Comparison of ENCODE assay signal across 14 cellular contexts in the genomic region with DNA sequence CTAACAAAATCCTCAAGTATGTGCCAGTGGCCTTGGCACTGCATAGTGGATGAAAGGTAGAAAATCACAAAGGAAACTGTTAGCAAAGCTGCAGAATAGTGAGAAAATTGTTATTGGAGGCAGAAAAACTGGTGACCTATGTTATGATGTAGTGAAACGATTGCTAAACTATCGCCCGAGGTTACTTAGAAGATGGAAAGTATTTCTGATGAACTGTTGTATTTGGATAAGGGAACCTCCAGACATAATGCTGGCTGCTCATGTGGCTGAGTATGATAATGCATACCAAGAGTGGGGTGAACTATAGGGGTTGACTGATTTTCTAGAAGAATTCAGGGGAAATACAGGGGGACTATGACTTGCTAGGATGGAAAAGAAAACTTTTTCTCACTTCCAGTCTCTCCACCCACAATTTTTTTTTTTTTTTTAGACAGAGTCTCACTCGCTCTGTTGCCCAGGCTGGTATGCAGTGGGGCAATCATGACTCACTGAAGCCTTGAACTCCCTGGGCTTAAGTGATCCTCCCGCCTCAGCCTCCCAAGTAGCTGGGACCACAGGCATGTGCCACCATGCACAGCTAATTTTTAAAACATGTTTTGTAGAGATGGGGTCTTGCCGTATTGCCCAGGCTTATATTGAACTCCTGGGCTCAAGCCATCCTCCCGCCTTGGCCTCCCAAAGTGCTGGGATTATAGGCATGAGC. TPM values are rescaled to one million over a fixed set of nuclear protein-coding genes. Genes with fewer than 3 reads are reported as not detected.
DNase-seq lines count a peak whose midpoint lies in the region; ATAC-seq and TF ChIP-seq lines count a peak whose summit lies in the region.
"Had no signal": no experiment of that assay in that cellular context is flagged by ENCODE, and none has a peak within 500 bp of the region (broad histone marks: within the 10 kb centered on the region; RNA-seq: fewer than 3 reads in every experiment).

No MANE protein-coding gene starts in this region.

- no peaks in the 10 kb centered on the region for H3K36me3 Mint-ChIP-seq in activated T-cell treated with anti-CD3 and anti-CD28 coated beads, Interleukin-2, amount 50 U/mL, for 72 hours (ENCODE audit: insufficient read depth in 2 of 2)

- no peak overlapping the region for H3K9ac ChIP-seq in mammary epithelial cell (ENCODE audit: insufficient read depth, low read length)
- no peak overlapping the region for H3K9ac ChIP-seq in trophoblast cell (ENCODE audit: low read length)

- 83% methylated on average over 5 of the region's 7 CpGs for WGBS in mammary epithelial cell (ENCODE audit: low coverage, missing lambda C conversion rate)
- WGBS in trophoblast cell (ENCODE audit: extremely low coverage, insufficient coverage, insufficient read length): no CpG with 5 or more reads among the region's 7 CpGs

- intact Hi-C loops in mammary epithelial cell (cut with micrococcal nuclease): loop anchor here (10.0 kb wide), 1 partner anchor 300 kb away; a partner anchor contains a TSS

- H3K27me3 ChIP-seq in MG63 (peaks cover 11% of the 10 kb centered on the region), mammary epithelial cell (ENCODE audit: insufficient read depth, low read length) (no peaks in the 10 kb centered on the region), trophoblast cell (ENCODE audit: insufficient read depth, low read length) (no peaks in the 10 kb centered on the region)
- H3K27me3 ChIP-seq: vagina had no signal

- no peak for DNase-seq in activated T-cell treated with anti-CD3 and anti-CD28 coated beads, Interleukin-2, amount 50 U/mL, for 72 hours
- no peak for DNase-seq in activated T-cell treated with anti-CD3 and anti-CD28 coated beads for 4 hours
- peak; percentile 34 for DNase-seq in MG63
- DNase-seq in mammary epithelial cell: peak; percentile 43
- DNase-seq in trophoblast cell: peak; percentile 85 to 95
- DNase-seq in HK-2 (ENCODE audit: unreplicated experiment): no peak
- no peak for DNase-seq in NCI-H82 (lab: John Stamatoyannopoulos, UW)
- DNase-seq: NCI-H1092, NCI-H446 treated with DMSO at 0.1 percent for 48 hours had no signal

- no peak overlapping the region for H4K8ac ChIP-seq in trophoblast cell (ENCODE audit: low read depth, low read length)

- H4K12ac ChIP-seq in trophoblast cell (ENCODE audit: low read depth, low read length): no peak overlapping the region

- no peak overlapping the region for H2AFZ ChIP-seq in mammary epithelial cell (ENCODE audit: low read depth, low read length)
- H2AFZ ChIP-seq in trophoblast cell (ENCODE audit: insufficient read depth, low read length, poor library complexity): no peak overlapping the region

- in situ Hi-C loops in mammary epithelial cell (cut with MboI; ENCODE audit: low sequenced_read_pairs in 2 of 2): no loop called here

- no peak overlapping the region for H3K27ac Mint-ChIP-seq in activated T-cell treated with anti-CD3 and anti-CD28 coated beads, Interleukin-2, amount 50 U/mL, for 72 hours

- H3K27ac ChIP-seq in mammary epithelial cell (ENCODE audit: insufficient read depth, low read depth, low read length) (peak overlapping the region; percentile 26), trophoblast cell (ENCODE audit: low read depth, low read length) (no peak overlapping the region)
- H3K27ac ChIP-seq: vagina had no signal

- H3K4me1 ChIP-seq in mammary epithelial cell (ENCODE audit: insufficient read depth, low read length) (peaks cover 28% of the 10 kb centered on the region), trophoblast cell (ENCODE audit: control insufficient read depth in 1 of 2, insufficient read depth in 2 of 2, low read length in 2 of 2) (no peaks in the 10 kb centered on the region)
- H3K4me1 ChIP-seq: vagina had no signal

- no peak overlapping the region for H3K4ac ChIP-seq in trophoblast cell (ENCODE audit: low read depth, low read length)

- H3K4me3 ChIP-seq in MG63: no peak overlapping the region
- H3K4me3 ChIP-seq in mammary epithelial cell (replicated peaks in 1 of 3; ENCODE audit: insufficient read depth in 1 of 3, low read depth in 2 of 3, low read length in 3 of 3): no peak overlapping the region
- H3K4me3 ChIP-seq in trophoblast cell (ENCODE audit: low read depth, low read length): no peak overlapping the region
- H3K4me3 ChIP-seq: vagina had no signal

- no peak overlapping the region for H3K18ac ChIP-seq in trophoblast cell (ENCODE audit: low read length)

- H3K79me1 ChIP-seq in trophoblast cell (ENCODE audit: low read length): peaks cover 5% of the 10 kb centered on the region

- H2AK5ac ChIP-seq in trophoblast cell (ENCODE audit: low read length): no peak overlapping the region

- H3K23ac ChIP-seq in trophoblast cell (ENCODE audit: low read length): no peak overlapping the region

- no peaks in the 10 kb centered on the region for H4K20me1 ChIP-seq in mammary epithelial cell (ENCODE audit: insufficient read depth, low read length)

- no peak overlapping the region for H3K4me2 ChIP-seq in mammary epithelial cell (ENCODE audit: insufficient read depth, low read depth, low read length)
- H3K4me2 ChIP-seq in trophoblast cell (ENCODE audit: low read length): no peak overlapping the region

- CTCF ChIA-PET in mammary epithelial cell (lab: Charles Lee; ENCODE audit: low non-redundant PET): no interaction called here

- H3K36me3 ChIP-seq in MG63 (no peaks in the 10 kb centered on the region), mammary epithelial cell (ENCODE audit: insufficient read depth, low read length) (no peaks in the 10 kb centered on the region), trophoblast cell (ENCODE audit: control insufficient read depth in 1 of 2, insufficient read depth in 2 of 2, low read length in 2 of 2) (no peaks in the 10 kb centered on the region)
- H3K36me3 ChIP-seq: vagina had no signal

- H2BK5ac ChIP-seq in trophoblast cell (ENCODE audit: low read depth, low read length, poor library complexity): no peak overlapping the region

- H3K4me1 Mint-ChIP-seq in activated T-cell treated with anti-CD3 and anti-CD28 coated beads, Interleukin-2, amount 50 U/mL, for 72 hours (ENCODE audit: low read depth): peaks cover 66% of the 10 kb centered on the region

- BruUV-seq in mammary epithelial cell (replicated peaks; lab: Mats Ljungman, UMichigan): no TSS peak

- H3K27me3 Mint-ChIP-seq in activated T-cell treated with anti-CD3 and anti-CD28 coated beads, Interleukin-2, amount 50 U/mL, for 72 hours (ENCODE audit: low read depth): no peaks in the 10 kb centered on the region

- TF ChIP-seq CTCF in mammary epithelial cell (conservative IDR thresholded peaks at IDR 0.05 in 1 of 2, IDR thresholded peaks at IDR 0.05 in 1 of 2; ENCODE audit: extremely low read depth in 1 of 2, insufficient read depth in 1 of 2, low read depth in 1 of 2, low read length in 2 of 2): no peak

- dilution Hi-C loops in mammary epithelial cell (cut with HindIII; ENCODE audit: low sequenced_read_pairs): loop anchor here (5.0 to 10.0 kb wide), 2 partner anchors 42 to 150 kb away; a partner anchor contains a TSS

- ATAC-seq in activated T-cell treated with anti-CD3 and anti-CD28 coated beads, Interleukin-2, amount 50 U/mL, for 72 hours (replicated peaks in 1 of 2): peak; percentile 12 to 20
- ATAC-seq in HG02852 (IDR thresholded peaks at IDR 0.05; ENCODE audit: unreplicated experiment): no peak

- no peak overlapping the region for H2BK12ac ChIP-seq in trophoblast cell (ENCODE audit: low read length)

- H3K4me3 Mint-ChIP-seq in activated T-cell treated with anti-CD3 and anti-CD28 coated beads, Interleukin-2, amount 50 U/mL, for 72 hours: peak overlapping the region; percentile 18 to 20

- no peak overlapping the region for H3K14ac ChIP-seq in trophoblast cell (ENCODE audit: low read length)

- no peak overlapping the region for H2BK120ac ChIP-seq in trophoblast cell (ENCODE audit: insufficient read depth, low read length, poor library complexity)

- H3K9me3 Mint-ChIP-seq in activated T-cell treated with anti-CD3 and anti-CD28 coated beads, Interleukin-2, amount 50 U/mL, for 72 hours: no peaks in the 10 kb centered on the region

- H3K79me2 ChIP-seq in mammary epithelial cell (ENCODE audit: insufficient read depth, low read length) (peaks cover 7% of the 10 kb centered on the region), trophoblast cell (ENCODE audit: control insufficient read depth, insufficient read depth, low read length, poor library complexity) (peaks cover 2% of the 10 kb centered on the region)

- H3K9me3 ChIP-seq in MG63 (no peaks in the 10 kb centered on the region), mammary epithelial cell (replicated peaks; ENCODE audit: insufficient read depth, low read length) (no peaks in the 10 kb centered on the region), trophoblast cell (ENCODE audit: insufficient read depth, low read depth, low read length) (no peaks in the 10 kb centered on the region)
- H3K9me3 ChIP-seq: vagina had no signal

- H4K91ac ChIP-seq in trophoblast cell (ENCODE audit: low read depth, low read length): no peak overlapping the region

RNA-seq across cellular contexts. Expression of a gene that starts 4.4 kb away (rescaled TPM):
- total RNA-seq in activated T-cell treated with anti-CD3 and anti-CD28 coated beads, Interleukin-2, amount 50 U/mL, for 72 hours: 10 to 100 TPM; 15.3 to 16.0 TPM
- total RNA-seq in MG63 (2014; rRNA removed; shearing (Covaris generic); ENCODE audit: low replicate concordance): 15.3 and 17.5 TPM in 2 replicates
- 10 to 100 TPM in 1 of 2 donors, 1 to 10 TPM in 1; 9.7 to 15.0 TPM for total RNA-seq in mammary epithelial cell
- 6.7 TPM for polyA plus RNA-seq in mammary epithelial cell
- polyA minus RNA-seq in mammary epithelial cell: 1.4 TPM
- 12.8 and 13.5 TPM in 2 replicates for polyA plus RNA-seq in trophoblast cell (2013)

RNA-seq across cellular contexts. Expression of a gene that starts 11.7 kb away (rescaled TPM):
- 1 to 10 TPM; 4.3 to 4.5 TPM for total RNA-seq in activated T-cell treated with anti-CD3 and anti-CD28 coated beads, Interleukin-2, amount 50 U/mL, for 72 hours
- total RNA-seq in MG63 (2014; rRNA removed; shearing (Covaris generic); ENCODE audit: low replicate concordance): 4.0 and 5.5 TPM in 2 replicates
- total RNA-seq in mammary epithelial cell: 1 to 10 TPM; 2.5 to 3.3 TPM
- polyA plus RNA-seq in mammary epithelial cell: 4.3 TPM
- polyA minus RNA-seq in mammary epithelial cell: 1.4 TPM
- polyA plus RNA-seq in trophoblast cell (2013): 0.85 and 0.93 TPM in 2 replicates

RNA-seq across cellular contexts. Expression of a gene that starts 29.4 kb away (rescaled TPM):
- total RNA-seq in activated T-cell treated with anti-CD3 and anti-CD28 coated beads, Interleukin-2, amount 50 U/mL, for 72 hours: not detected
- not detected in 2 replicates for total RNA-seq in MG63 (2014; rRNA removed; shearing (Covaris generic); ENCODE audit: low replicate concordance)
- total RNA-seq in mammary epithelial cell: not detected
- polyA plus RNA-seq in mammary epithelial cell: not detected
- not detected for polyA minus RNA-seq in mammary epithelial cell
- polyA plus RNA-seq in trophoblast cell (2013): 4.4 and 5.0 TPM in 2 replicates
- total RNA-seq: mesenteric fat pad, osteoblast, vagina had no signal

RNA-seq across cellular contexts. Expression of a gene that starts 45.6 kb away (rescaled TPM):
- total RNA-seq in activated T-cell treated with anti-CD3 and anti-CD28 coated beads, Interleukin-2, amount 50 U/mL, for 72 hours: 1 to 10 TPM in 1 of 2 donors, under 1 TPM in 1; 0.72 to 1.1 TPM
- total RNA-seq in MG63 (2014; rRNA removed; shearing (Covaris generic); ENCODE audit: low replicate concordance): 1.7 and 5.6 TPM in 2 replicates
- total RNA-seq in mammary epithelial cell: 1 to 10 TPM in 1 of 2 donors, under 1 TPM in 1; 0.33 to 1.9 TPM
- polyA plus RNA-seq in mammary epithelial cell: 1.9 TPM
- polyA minus RNA-seq in mammary epithelial cell: not detected
- 0.33 and 0.40 TPM in 2 replicates for polyA plus RNA-seq in trophoblast cell (2013)
- total RNA-seq: mesenteric fat pad, vagina had no signal

RNA-seq across cellular contexts. Expression of a gene that starts 58.0 kb away (rescaled TPM):
- not detected for total RNA-seq in activated T-cell treated with anti-CD3 and anti-CD28 coated beads, Interleukin-2, amount 50 U/mL, for 72 hours
- not detected in 2 replicates for total RNA-seq in MG63 (2014; rRNA removed; shearing (Covaris generic); ENCODE audit: low replicate concordance)
- total RNA-seq in mammary epithelial cell: not detected
- not detected for polyA plus RNA-seq in mammary epithelial cell
- not detected for polyA minus RNA-seq in mammary epithelial cell
- 10.9 and 11.7 TPM in 2 replicates for polyA plus RNA-seq in trophoblast cell (2013)
- total RNA-seq: H1, mesenteric fat pad, osteoblast, vagina had no signal
- polyA plus RNA-seq: H1 had no signal

Comparison
In these comparisons a context has a peak if more than half of its experiments do, and no peak if none do; other contexts are left out.
1. DNase-seq: peak in MG63 (single experiment), mammary epithelial cell (single experiment) and trophoblast cell (2 of 2); none in activated T-cell treated with anti-CD3 and anti-CD28 coated beads, Interleukin-2, amount 50 U/mL, for 72 hours (0 of 2), activated T-cell treated with anti-CD3 and anti-CD28 coated beads for 4 hours (single experiment), HK-2 (single experiment) and NCI-H82 (single experiment).